In genomic region chr11:9003573-9004309, GRCh38 we compare ENCODE assay signal across 8 cellular contexts. TPM values are rescaled to one million over a fixed set of nuclear protein-coding genes. Genes with fewer than 3 reads are reported as not detected.
A peak's percentile ranks its signal among the peaks of the same experiment; 100 is the strongest.
DNase-seq lines count a peak whose midpoint lies in the region; ATAC-seq and TF ChIP-seq lines count a peak whose summit lies in the region.

NRIP3 (minus strand) TSS chr11:9004001; CDS start chr11:9003935, 66 bp downstream.

- H3K4me1 Mint-ChIP-seq in activated CD8-positive, alpha-beta T cell treated with anti-CD3 and anti-CD28 coated beads, Interleukin-2, amount 10 ng/mL, durations not matched to agents 7 days and 5 days (ENCODE audit: low read depth): peaks cover 17% of the 10 kb centered on the region

- no peak for DNase-seq in AG04450 (ENCODE audit: low read depth, low spot score)
- DNase-seq in NCI-H2227 treated with DMSO at 0.1 percent for 48 hours (lab: John Stamatoyannopoulos, UW): peak; percentile 85
- peak; percentile 77 for DNase-seq in activated CD8-positive, alpha-beta T cell treated with anti-CD3 and anti-CD28 coated beads, Interleukin-2, amount 10 ng/mL, durations not matched to agents 7 days and 5 days
- peak; percentile 56 for DNase-seq in lung (ENCODE audit: low spot score)
- peak; percentile 68 to 73 for DNase-seq in stimulated activated CD4-positive, alpha-beta T cell treated with anti-CD3 and anti-CD28 coated beads, Interleukin-4, amount 100 ng/mL, for 4 hours
- no peak for DNase-seq in GF-D8 (lab: John Stamatoyannopoulos, UW)

- TF ChIP-seq CTCF in AG04450 (IDR thresholded peaks at IDR 0.05; ENCODE audit: low read depth, low read length) (no peak), lung (IDR thresholded peaks at IDR 0.05; ENCODE audit: control extremely low read depth, extremely low read depth) (no peak)

- ATAC-seq in GM21390 (IDR thresholded peaks at IDR 0.05; ENCODE audit: unreplicated experiment) (peak; percentile 56), lung (ENCODE audit: insufficient read depth, low FRiP score) (peak; percentile 76)
- peak; percentile 89 for ATAC-seq in activated CD8-positive, alpha-beta T cell treated with anti-CD3 and anti-CD28 coated beads, Interleukin-2, amount 10 ng/mL, durations not matched to agents 7 days and 5 days

- H3K9me3 ChIP-seq in AG04450 (ENCODE audit: control insufficient read depth, insufficient read depth, low read length): peaks cover 3% of the 10 kb centered on the region; the same call in 1 of the 2 replicates
- no peaks in the 10 kb centered on the region for H3K9me3 ChIP-seq in ectodermal cell (ENCODE audit: control insufficient read depth, low read length)
- H3K9me3 ChIP-seq in lung (ENCODE audit: control insufficient read depth in 2 of 2, insufficient read depth in 1 of 2, low read length in 1 of 2): peaks cover 0 to 2% of the 10 kb centered on the region in 2 donors

- CTCF ChIA-PET in AG04450 (lab: Charles Lee): interaction anchor here (1.0 to 1.1 kb wide), 2 partner anchors 12 to 134 kb away, joined by 3 read pairs; no protein-coding TSS in a partner anchor
- CTCF ChIA-PET in activated CD8-positive, alpha-beta T cell treated with anti-CD3 and anti-CD28 coated beads, Interleukin-2, amount 10 ng/mL, durations not matched to agents 7 days and 5 days (lab: Charles Lee): interaction anchor here (1.5 to 2.7 kb wide), 3 partner anchors 12 to 503 kb away, joined by 4 to 12 read pairs (median 6); no protein-coding TSS in a partner anchor

- H3K27ac ChIP-seq in AG04450 (ENCODE audit: low read depth, low read length): no peak within 1 kb of the TSS
- H3K27ac ChIP-seq in ectodermal cell (ENCODE audit: insufficient read depth, low read depth, low read length, poor library complexity, severe bottlenecking): no peak within 1 kb of the TSS
- no peak within 1 kb of the TSS for H3K27ac ChIP-seq in lung (ENCODE audit: low read depth in 1 of 2, low read length in 1 of 2)

- H3K36me3 Mint-ChIP-seq in activated CD8-positive, alpha-beta T cell treated with anti-CD3 and anti-CD28 coated beads, Interleukin-2, amount 10 ng/mL, durations not matched to agents 7 days and 5 days (ENCODE audit: low read depth): no peaks in the 10 kb centered on the region

- H3K27me3 Mint-ChIP-seq in activated CD8-positive, alpha-beta T cell treated with anti-CD3 and anti-CD28 coated beads, Interleukin-2, amount 10 ng/mL, durations not matched to agents 7 days and 5 days (ENCODE audit: low read depth): peaks cover 70% of the 10 kb centered on the region

- peak within 1 kb of the TSS; percentile 71 for H3K4me3 Mint-ChIP-seq in activated CD8-positive, alpha-beta T cell treated with anti-CD3 and anti-CD28 coated beads, Interleukin-2, amount 10 ng/mL, durations not matched to agents 7 days and 5 days

- POLR2A ChIA-PET in AG04450 (lab: Yijun Ruan, JAX): interaction anchor here (0.6 to 1.2 kb wide), 4 partner anchors 13 to 39 kb away, joined by 3 to 6 read pairs (median 3); partner anchors contain the start of gene TMEM9B
- POLR2A ChIA-PET in activated CD8-positive, alpha-beta T cell treated with anti-CD3 and anti-CD28 coated beads, Interleukin-2, amount 10 ng/mL, durations not matched to agents 7 days and 5 days (lab: Charles Lee): interaction anchor here (1.2 kb wide), 1 partner anchor 13 kb away, joined by 5 read pairs; no protein-coding TSS in a partner anchor

- H3K4me1 ChIP-seq in ectodermal cell (ENCODE audit: control insufficient read depth, insufficient read depth, low read length) (peaks cover 6% of the 10 kb centered on the region), lung (ENCODE audit: control insufficient read depth in 2 of 2, insufficient read depth in 2 of 2, low read length in 2 of 2) (peaks cover 3 to 7% of the 10 kb centered on the region in 2 donors)

- no peaks in the 10 kb centered on the region for H3K36me3 ChIP-seq in ectodermal cell (ENCODE audit: control insufficient read depth, insufficient read depth, low read length)
- H3K36me3 ChIP-seq in lung (ENCODE audit: control insufficient read depth in 2 of 2, insufficient read depth in 2 of 2, low read length in 2 of 2): no peaks in the 10 kb centered on the region

- no peak within 1 kb of the TSS for H3K27ac Mint-ChIP-seq in activated CD8-positive, alpha-beta T cell treated with anti-CD3 and anti-CD28 coated beads, Interleukin-2, amount 10 ng/mL, durations not matched to agents 7 days and 5 days

- H3K9me3 Mint-ChIP-seq in activated CD8-positive, alpha-beta T cell treated with anti-CD3 and anti-CD28 coated beads, Interleukin-2, amount 10 ng/mL, durations not matched to agents 7 days and 5 days (ENCODE audit: insufficient read depth): no peaks in the 10 kb centered on the region

- 1% methylated on average over 93 of the region's 93 CpGs for WGBS in ectodermal cell, 2 experiments
- 0 to 3% methylated on average over 76 to 93 of the region's 93 CpGs for WGBS in lung, 2 donors

- peak within 1 kb of the TSS; percentile 62 for H3K4me3 ChIP-seq in AG04450 (ENCODE audit: low read depth, low read length)
- peak within 1 kb of the TSS; percentile 52 for H3K4me3 ChIP-seq in ectodermal cell (ENCODE audit: insufficient read depth, low read depth, low read length)
- peak within 1 kb of the TSS; percentile 16 for H3K4me3 ChIP-seq in lung

- peaks cover 27% of the 10 kb centered on the region for H3K27me3 ChIP-seq in AG04450 (ENCODE audit: control insufficient read depth, insufficient read depth, low read length)
- H3K27me3 ChIP-seq in ectodermal cell (ENCODE audit: control insufficient read depth, insufficient read depth, low read length, poor library complexity, severe bottlenecking): peaks cover 72% of the 10 kb centered on the region
- H3K27me3 ChIP-seq in lung (ENCODE audit: control insufficient read depth, insufficient read depth): no peaks in the 10 kb centered on the region

RNA-seq across cellular contexts. Expression of gene NRIP3, which starts in this region (rescaled TPM):
- polyA plus RNA-seq in AG04450 (2011; rRNA removed) (11.1 and 12.3 TPM in 2 replicates), lung (1 to 10 TPM in 1 of 2 donors, under 1 TPM in 1; 0.28 to 2.0 TPM)
- polyA minus RNA-seq in AG04450 (2011; rRNA and poly(A)+ RNA removed): 13.5 and 15.8 TPM in 2 replicates
- total RNA-seq in activated CD8-positive, alpha-beta T cell treated with anti-CD3 and anti-CD28 coated beads, Interleukin-2, amount 10 ng/mL, durations not matched to agents 7 days and 5 days: under 1 TPM; 0.11 to 0.47 TPM
- polyA plus RNA-seq in ectodermal cell (2013, experiment 1 of 4): 39.1 TPM
- polyA plus RNA-seq in ectodermal cell (2013, experiment 2 of 4): 88.0 TPM
- polyA plus RNA-seq in ectodermal cell (2013, experiment 3 of 4): 46.2 TPM
- polyA plus RNA-seq in ectodermal cell (2013, experiment 4 of 4): 56.2 TPM
- total RNA-seq in lung: 1 to 10 TPM; 1.9 to 2.2 TPM

Comparison
In these comparisons a context has a peak if more than half of its experiments do, and no peak if none do; other contexts are left out.
1. Peak in DNase-seq and ATAC-seq in activated CD8-positive, alpha-beta T cell treated with anti-CD3 and anti-CD28 coated beads, Interleukin-2, amount 10 ng/mL, durations not matched to agents 7 days and 5 days; RNA of the gene not detected or under 1 TPM.
2. DNase-seq: peak in NCI-H2227 treated with DMSO at 0.1 percent for 48 hours (single experiment), lung (single experiment) and stimulated activated CD4-positive, alpha-beta T cell treated with anti-CD3 and anti-CD28 coated beads, Interleukin-4, amount 100 ng/mL, for 4 hours (2 of 2); none in AG04450 (single experiment) and GF-D8 (single experiment).
3. Peak in every context shown above with its lines, with median percentiles within 50 percentile points of each other: H3K4me3 ChIP-seq and ATAC-seq.